In the genomic region with DNA sequence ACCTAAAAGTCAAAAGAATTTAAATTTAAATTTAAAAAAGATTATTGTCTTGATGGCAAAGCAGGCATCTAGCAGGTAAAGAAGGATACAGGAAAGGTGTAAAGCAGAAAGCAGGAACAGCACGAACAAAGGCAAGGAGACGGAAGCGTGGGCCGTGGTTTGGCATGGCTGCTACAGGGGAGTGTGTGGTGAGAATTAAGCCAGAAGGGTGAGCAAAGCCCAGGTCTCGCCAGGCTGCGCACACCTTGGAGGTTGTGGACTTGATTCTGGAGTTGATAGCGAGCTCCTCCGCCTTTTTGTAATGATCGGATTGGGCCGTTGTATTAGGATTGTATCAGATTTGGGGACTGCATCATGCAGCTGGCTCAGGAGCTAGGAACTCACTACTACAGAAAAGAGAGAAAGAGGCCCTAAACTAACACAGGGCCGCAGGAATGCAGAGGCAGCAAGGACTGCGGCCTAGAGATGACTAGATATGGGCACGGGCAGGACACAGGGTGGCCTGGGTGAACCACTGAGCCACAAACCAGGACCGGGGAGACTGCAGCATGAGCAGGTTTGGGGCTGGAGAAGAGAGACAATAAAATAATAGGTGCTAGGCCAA, we compare ENCODE assay signal across 25 cellular contexts.
DNase-seq lines count a peak whose midpoint lies in the region; ATAC-seq and TF ChIP-seq lines count a peak whose summit lies in the region.
"Had no signal": no experiment of that assay in that cellular context is flagged by ENCODE, and none has a peak within 500 bp of the region (broad histone marks: within the 10 kb centered on the region; RNA-seq: fewer than 3 reads in every experiment).

No MANE protein-coding gene starts in this region.

- H3K9me3 ChIP-seq in mucosa of rectum (ENCODE audit: control insufficient read depth in 2 of 2, low read length in 2 of 2) (no peaks in the 10 kb centered on the region), thyroid gland (no peaks in the 10 kb centered on the region)
- H3K9me3 ChIP-seq: BE2C, MG63, SJCRH30 had no signal

- H3K36me3 Mint-ChIP-seq in Calu3 (ENCODE audit: insufficient read depth, unreplicated experiment) = peaks cover 12% of the 10 kb centered on the region
- no peaks in the 10 kb centered on the region for H3K36me3 Mint-ChIP-seq in MCF 10A (ENCODE audit: insufficient read depth, unreplicated experiment)
- no peaks in the 10 kb centered on the region for H3K36me3 Mint-ChIP-seq in stimulated activated naive B cell treated with anti-CD40 and anti-IgM and Interleukin-4, amounts not matched to agents 10 μg/mL and 1 μg/mL and 100 μg/mL, for 72 hours

- 93 to 94% methylated on average over 14 of the region's 14 CpGs for WGBS in thyroid gland, 2 donors

- no peaks in the 10 kb centered on the region for H3K9me3 Mint-ChIP-seq in Calu3 (ENCODE audit: low read depth, unreplicated experiment)
- no peaks in the 10 kb centered on the region for H3K9me3 Mint-ChIP-seq in MCF 10A (ENCODE audit: unreplicated experiment)
- H3K9me3 Mint-ChIP-seq in stimulated activated naive B cell treated with anti-CD40 and anti-IgM and Interleukin-4, amounts not matched to agents 10 μg/mL and 1 μg/mL and 100 μg/mL, for 72 hours = no peaks in the 10 kb centered on the region
- H3K9me3 Mint-ChIP-seq: activated CD8-positive, alpha-beta T cell treated with anti-CD3 and anti-CD28 coated beads for 36 hours; activated T-helper 1 cell treated with anti-CD3 and anti-CD28 coated beads, Interleukin-12 subunit alpha, Interleukin-12 subunit beta, Interleukin-2, Interleukin-4 antibody, amounts not matched to agents 30 ng/mL and 10 ng/mL and 1 ng/mL, durations not matched to agents 14 hours and 24 hours and 36 hours; dendritic cell treated with granulocyte-macrophage colony-stimulating factor and Interleukin-4, amounts not matched to agents 40 ng/mL and 50 ng/mL, for 4 days had no signal

- H3K27ac ChIP-seq in mucosa of rectum (ENCODE audit: low read depth in 2 of 2, low read length in 2 of 2) (peak overlapping the region; percentile 74 to 92), thyroid gland (peak overlapping the region; percentile 93 to 98 (median 97))
- H3K27ac ChIP-seq: SJCRH30 had no signal

- H3K9ac ChIP-seq in mucosa of rectum (ENCODE audit: low read depth in 1 of 2, low read length in 2 of 2) = peak overlapping the region in 1 of 2 donors; percentile 50

- ATAC-seq in HG03378 (IDR thresholded peaks at IDR 0.05; ENCODE audit: unreplicated experiment) = no peak
- no peak for ATAC-seq in stimulated activated naive B cell treated with anti-CD40 and anti-IgM and Interleukin-4, amounts not matched to agents 10 μg/mL and 1 μg/mL and 100 μg/mL, for 72 hours (replicated peaks)
- ATAC-seq: activated CD4-positive, alpha-beta T cell treated with anti-CD3 and anti-CD28 coated beads for 36 hours; activated CD8-positive, alpha-beta T cell treated with anti-CD3 and anti-CD28 coated beads for 36 hours; GM12878 had no signal

- DNase-seq in Calu3 = no peak
- peak; percentile 38 for DNase-seq in MCF 10A (ENCODE audit: unreplicated experiment)
- no peak for DNase-seq in thyroid gland
- no peak for DNase-seq in stimulated activated naive B cell treated with anti-CD40 and anti-IgM and Interleukin-4, amounts not matched to agents 10 μg/mL and 1 μg/mL and 100 μg/mL, for 72 hours
- DNase-seq in NCI-H510A (lab: John Stamatoyannopoulos, UW) = no peak
- DNase-seq: activated CD4-positive, alpha-beta T cell treated with anti-CD3 and anti-CD28 coated beads for 36 hours; activated CD8-positive, alpha-beta memory T cell treated with anti-CD3 and anti-CD28 coated beads, Interleukin-2, amount 50 U/mL, for 48 hours; activated CD8-positive, alpha-beta T cell treated with anti-CD3 and anti-CD28 coated beads for 36 hours; activated naive CD4-positive, alpha-beta T cell treated with Interleukin-2 at 50 U/mL for 16 hours; BE2C; DMS153; KG1; NCI-H1105 treated with DMSO at 0.1 percent for 48 hours; NCI-H2029; NCI-H524 treated with DMSO at 0.1 percent for 48 hours; SJCRH30; stimulated activated CD4-positive, alpha-beta T cell treated with anti-CD3 and anti-CD28 coated beads, Interleukin-12 subunit alpha, Interleukin-12 subunit beta, amount 100 ng/mL, for 4 hours; stimulated activated CD4-positive, alpha-beta T cell treated with anti-CD3 and anti-CD28 coated beads, Interleukin-2, amount 100 ng/mL, for 48 hours; T-helper 9 cell had no signal

- intact Hi-C loops in Calu3 (cut with micrococcal nuclease; ENCODE audit: unreplicated experiment) = no loop called here
- intact Hi-C loops in MCF 10A (cut with micrococcal nuclease) = no loop called here
- intact Hi-C loops in thyroid gland (cut with DNase I) = no loop called here

- TF ChIP-seq CTCF in Calu3 (IDR thresholded peaks at IDR 0.05; ENCODE audit: unreplicated experiment) (no peak), MCF 10A (IDR thresholded peaks at IDR 0.05; ENCODE audit: unreplicated experiment) (no peak), thyroid gland (IDR thresholded peaks at IDR 0.05) (no peak)

- POLR2A ChIA-PET in MCF 10A (lab: Yijun Ruan, JAX) = interaction anchor here (1.0 to 4.0 kb wide), 14 partner anchors 12 to 415 kb away, joined by 3 to 38 read pairs (median 6); a partner anchor contains a TSS

- no TSS peak for BruUV-seq in Calu3 (replicated peaks; lab: Mats Ljungman, UMichigan)
- BruUV-seq in MCF 10A (replicated peaks; lab: Mats Ljungman, UMichigan) = no TSS peak

- no peak for TF ChIP-seq POLR2A in thyroid gland (IDR thresholded peaks at IDR 0.05)

- H3K27me3 ChIP-seq in mucosa of rectum (ENCODE audit: control insufficient read depth in 2 of 2, insufficient read depth in 2 of 2, low read length in 2 of 2) = no peaks in the 10 kb centered on the region
- H3K27me3 ChIP-seq in thyroid gland = no peaks in the 10 kb centered on the region
- H3K27me3 ChIP-seq: BE2C, MG63, SJCRH30 had no signal

- H3K4me3 ChIP-seq in mucosa of rectum (ENCODE audit: low read length in 2 of 2) = no peak overlapping the region
- H3K4me3 ChIP-seq in thyroid gland (replicated peaks in 1 of 3) = no peak overlapping the region
- H3K4me3 ChIP-seq: GM12878, MG63, SJCRH30 had no signal

- CTCF ChIA-PET in Calu3 (lab: Charles Lee) (interaction anchor here (1.7 kb wide), 1 partner anchor 415 kb away, joined by 8 read pairs; no protein-coding TSS in a partner anchor), MCF 10A (lab: Yijun Ruan, JAX) (interaction anchor here (0.6 to 3.8 kb wide), 5 partner anchors 15 to 110 kb away, joined by 3 to 15 read pairs (median 3); no protein-coding TSS in a partner anchor)

- H3K36me3 ChIP-seq in mucosa of rectum (ENCODE audit: control insufficient read depth in 2 of 2, insufficient read depth in 2 of 2, low read length in 2 of 2) (no peaks in the 10 kb centered on the region), thyroid gland (no peaks in the 10 kb centered on the region)
- H3K36me3 ChIP-seq: BE2C, MG63, SJCRH30 had no signal

- no peaks in the 10 kb centered on the region for H3K27me3 Mint-ChIP-seq in Calu3 (ENCODE audit: unreplicated experiment)
- no peaks in the 10 kb centered on the region for H3K27me3 Mint-ChIP-seq in MCF 10A (ENCODE audit: insufficient read depth, unreplicated experiment)
- H3K27me3 Mint-ChIP-seq in stimulated activated naive B cell treated with anti-CD40 and anti-IgM and Interleukin-4, amounts not matched to agents 10 μg/mL and 1 μg/mL and 100 μg/mL, for 72 hours = peaks cover 0 to 5% of the 10 kb centered on the region in 2 donors
- H3K27me3 Mint-ChIP-seq: activated CD4-positive, alpha-beta T cell treated with anti-CD3 and anti-CD28 coated beads for 36 hours; activated CD8-positive, alpha-beta T cell treated with anti-CD3 and anti-CD28 coated beads for 36 hours; dendritic cell treated with granulocyte-macrophage colony-stimulating factor and Interleukin-4, amounts not matched to agents 40 ng/mL and 50 ng/mL, for 4 days had no signal

- H3K27ac Mint-ChIP-seq in Calu3 (ENCODE audit: unreplicated experiment) = peak overlapping the region; percentile 78
- H3K27ac Mint-ChIP-seq in MCF 10A (ENCODE audit: low read depth, unreplicated experiment) = peak overlapping the region; percentile 82
- no peak overlapping the region for H3K27ac Mint-ChIP-seq in stimulated activated naive B cell treated with anti-CD40 and anti-IgM and Interleukin-4, amounts not matched to agents 10 μg/mL and 1 μg/mL and 100 μg/mL, for 72 hours
- H3K27ac Mint-ChIP-seq: activated CD4-positive, alpha-beta T cell treated with anti-CD3 and anti-CD28 coated beads for 36 hours; activated CD8-positive, alpha-beta T cell treated with anti-CD3 and anti-CD28 coated beads for 36 hours; activated T-helper 1 cell treated with anti-CD3 and anti-CD28 coated beads, Interleukin-12 subunit alpha, Interleukin-12 subunit beta, Interleukin-2, Interleukin-4 antibody, amounts not matched to agents 30 ng/mL and 10 ng/mL and 1 ng/mL, durations not matched to agents 14 hours and 24 hours and 36 hours; dendritic cell treated with granulocyte-macrophage colony-stimulating factor and Interleukin-4, amounts not matched to agents 40 ng/mL and 50 ng/mL, for 4 days had no signal

- H3K4me1 ChIP-seq in mucosa of rectum (ENCODE audit: control insufficient read depth in 2 of 2, insufficient read depth in 2 of 2, low read length in 2 of 2) (peaks cover 16 to 19% of the 10 kb centered on the region in 2 donors), thyroid gland (peaks cover 17 to 25% of the 10 kb centered on the region in 2 donors)
- H3K4me1 ChIP-seq: BE2C had no signal

- H3K4me1 Mint-ChIP-seq in Calu3 (ENCODE audit: low read depth, unreplicated experiment) (peaks cover 27% of the 10 kb centered on the region), MCF 10A (ENCODE audit: insufficient read depth, unreplicated experiment) (peaks cover 35% of the 10 kb centered on the region)
- H3K4me1 Mint-ChIP-seq in stimulated activated naive B cell treated with anti-CD40 and anti-IgM and Interleukin-4, amounts not matched to agents 10 μg/mL and 1 μg/mL and 100 μg/mL, for 72 hours = no peaks in the 10 kb centered on the region
- H3K4me1 Mint-ChIP-seq: activated CD4-positive, alpha-beta T cell treated with anti-CD3 and anti-CD28 coated beads for 36 hours had no signal

- H3K4me3 Mint-ChIP-seq in Calu3 (ENCODE audit: low read depth, unreplicated experiment) = no peak overlapping the region
- no peak overlapping the region for H3K4me3 Mint-ChIP-seq in MCF 10A (ENCODE audit: unreplicated experiment)
- H3K4me3 Mint-ChIP-seq in stimulated activated naive B cell treated with anti-CD40 and anti-IgM and Interleukin-4, amounts not matched to agents 10 μg/mL and 1 μg/mL and 100 μg/mL, for 72 hours = no peak overlapping the region
- H3K4me3 Mint-ChIP-seq: activated CD4-positive, alpha-beta T cell treated with anti-CD3 and anti-CD28 coated beads for 36 hours; activated CD8-positive, alpha-beta T cell treated with anti-CD3 and anti-CD28 coated beads for 36 hours; activated T-helper 1 cell treated with anti-CD3 and anti-CD28 coated beads, Interleukin-12 subunit alpha, Interleukin-12 subunit beta, Interleukin-2, Interleukin-4 antibody, amounts not matched to agents 30 ng/mL and 10 ng/mL and 1 ng/mL, durations not matched to agents 14 hours and 24 hours and 36 hours; dendritic cell treated with granulocyte-macrophage colony-stimulating factor and Interleukin-4, amounts not matched to agents 40 ng/mL and 50 ng/mL, for 4 days had no signal
